Comparison of ENCODE assay signal across 1 cellular context in the genomic region with DNA sequence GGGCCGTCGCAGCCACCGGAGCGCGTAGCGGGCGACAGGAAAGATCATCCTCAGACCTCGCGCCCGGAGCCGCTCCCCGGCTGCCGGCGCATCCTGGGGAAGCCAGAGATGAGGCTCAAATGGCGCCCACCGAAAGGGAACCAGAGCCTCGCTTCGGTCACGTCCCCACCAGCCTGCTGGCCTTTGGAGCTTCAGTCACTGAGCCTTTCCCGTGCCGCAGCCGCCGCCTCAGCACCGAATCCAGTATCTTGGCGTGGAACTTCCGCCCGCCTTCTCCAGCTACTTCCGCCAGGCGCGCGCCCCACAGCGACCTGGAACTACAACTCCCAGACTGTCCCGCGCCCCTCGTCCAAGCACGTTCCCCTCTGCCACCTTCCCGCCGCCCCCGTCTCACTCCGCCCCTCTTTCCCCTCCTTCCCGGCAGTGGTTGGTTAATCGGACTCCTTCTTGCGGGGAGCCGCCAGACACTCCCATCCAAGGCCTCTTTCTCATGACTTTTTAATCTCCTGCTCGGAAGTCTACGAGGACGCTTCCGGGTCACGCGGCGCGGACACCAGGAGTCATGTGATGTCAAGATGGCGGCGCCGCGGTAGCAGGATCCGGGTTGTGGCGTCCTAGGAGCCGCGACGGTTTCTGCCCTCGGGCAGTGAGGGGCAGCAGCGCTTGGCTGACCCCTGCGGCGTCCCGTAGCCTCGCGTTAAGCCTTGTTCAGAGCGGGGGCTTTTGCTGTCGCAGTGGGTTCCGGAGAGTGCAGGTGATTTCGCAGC.
A peak's percentile ranks its signal among the peaks of the same experiment; 100 is the strongest.
TF ChIP-seq lines count a peak whose summit lies in the region.

A gene with protein sequence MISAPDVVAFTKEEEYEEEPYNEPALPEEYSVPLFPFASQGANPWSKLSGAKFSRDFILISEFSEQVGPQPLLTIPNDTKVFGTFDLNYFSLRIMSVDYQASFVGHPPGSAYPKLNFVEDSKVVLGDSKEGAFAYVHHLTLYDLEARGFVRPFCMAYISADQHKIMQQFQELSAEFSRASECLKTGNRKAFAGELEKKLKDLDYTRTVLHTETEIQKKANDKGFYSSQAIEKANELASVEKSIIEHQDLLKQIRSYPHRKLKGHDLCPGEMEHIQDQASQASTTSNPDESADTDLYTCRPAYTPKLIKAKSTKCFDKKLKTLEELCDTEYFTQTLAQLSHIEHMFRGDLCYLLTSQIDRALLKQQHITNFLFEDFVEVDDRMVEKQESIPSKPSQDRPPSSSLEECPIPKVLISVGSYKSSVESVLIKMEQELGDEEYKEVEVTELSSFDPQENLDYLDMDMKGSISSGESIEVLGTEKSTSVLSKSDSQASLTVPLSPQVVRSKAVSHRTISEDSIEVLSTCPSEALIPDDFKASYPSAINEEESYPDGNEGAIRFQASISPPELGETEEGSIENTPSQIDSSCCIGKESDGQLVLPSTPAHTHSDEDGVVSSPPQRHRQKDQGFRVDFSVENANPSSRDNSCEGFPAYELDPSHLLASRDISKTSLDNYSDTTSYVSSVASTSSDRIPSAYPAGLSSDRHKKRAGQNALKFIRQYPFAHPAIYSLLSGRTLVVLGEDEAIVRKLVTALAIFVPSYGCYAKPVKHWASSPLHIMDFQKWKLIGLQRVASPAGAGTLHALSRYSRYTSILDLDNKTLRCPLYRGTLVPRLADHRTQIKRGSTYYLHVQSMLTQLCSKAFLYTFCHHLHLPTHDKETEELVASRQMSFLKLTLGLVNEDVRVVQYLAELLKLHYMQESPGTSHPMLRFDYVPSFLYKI (plus strand): TSS at position 563 of the 767 bp plus-strand sequence. CDS start 497 bp downstream, outside the sequence.
A gene with protein sequence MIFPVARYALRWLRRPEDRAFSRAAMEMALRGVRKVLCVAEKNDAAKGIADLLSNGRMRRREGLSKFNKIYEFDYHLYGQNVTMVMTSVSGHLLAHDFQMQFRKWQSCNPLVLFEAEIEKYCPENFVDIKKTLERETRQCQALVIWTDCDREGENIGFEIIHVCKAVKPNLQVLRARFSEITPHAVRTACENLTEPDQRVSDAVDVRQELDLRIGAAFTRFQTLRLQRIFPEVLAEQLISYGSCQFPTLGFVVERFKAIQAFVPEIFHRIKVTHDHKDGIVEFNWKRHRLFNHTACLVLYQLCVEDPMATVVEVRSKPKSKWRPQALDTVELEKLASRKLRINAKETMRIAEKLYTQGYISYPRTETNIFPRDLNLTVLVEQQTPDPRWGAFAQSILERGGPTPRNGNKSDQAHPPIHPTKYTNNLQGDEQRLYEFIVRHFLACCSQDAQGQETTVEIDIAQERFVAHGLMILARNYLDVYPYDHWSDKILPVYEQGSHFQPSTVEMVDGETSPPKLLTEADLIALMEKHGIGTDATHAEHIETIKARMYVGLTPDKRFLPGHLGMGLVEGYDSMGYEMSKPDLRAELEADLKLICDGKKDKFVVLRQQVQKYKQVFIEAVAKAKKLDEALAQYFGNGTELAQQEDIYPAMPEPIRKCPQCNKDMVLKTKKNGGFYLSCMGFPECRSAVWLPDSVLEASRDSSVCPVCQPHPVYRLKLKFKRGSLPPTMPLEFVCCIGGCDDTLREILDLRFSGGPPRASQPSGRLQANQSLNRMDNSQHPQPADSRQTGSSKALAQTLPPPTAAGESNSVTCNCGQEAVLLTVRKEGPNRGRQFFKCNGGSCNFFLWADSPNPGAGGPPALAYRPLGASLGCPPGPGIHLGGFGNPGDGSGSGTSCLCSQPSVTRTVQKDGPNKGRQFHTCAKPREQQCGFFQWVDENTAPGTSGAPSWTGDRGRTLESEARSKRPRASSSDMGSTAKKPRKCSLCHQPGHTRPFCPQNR (minus strand): TSS at position 264 of the 767 bp plus-strand sequence. CDS start 216 bp downstream, at position 48.

TF ChIP-seq in HepG2, 621 proteins besides CTCF, POLR2A, EP300 and RAD21 (continued from another document and continues in another):
- TF ChIP-seq, protein P1, sequence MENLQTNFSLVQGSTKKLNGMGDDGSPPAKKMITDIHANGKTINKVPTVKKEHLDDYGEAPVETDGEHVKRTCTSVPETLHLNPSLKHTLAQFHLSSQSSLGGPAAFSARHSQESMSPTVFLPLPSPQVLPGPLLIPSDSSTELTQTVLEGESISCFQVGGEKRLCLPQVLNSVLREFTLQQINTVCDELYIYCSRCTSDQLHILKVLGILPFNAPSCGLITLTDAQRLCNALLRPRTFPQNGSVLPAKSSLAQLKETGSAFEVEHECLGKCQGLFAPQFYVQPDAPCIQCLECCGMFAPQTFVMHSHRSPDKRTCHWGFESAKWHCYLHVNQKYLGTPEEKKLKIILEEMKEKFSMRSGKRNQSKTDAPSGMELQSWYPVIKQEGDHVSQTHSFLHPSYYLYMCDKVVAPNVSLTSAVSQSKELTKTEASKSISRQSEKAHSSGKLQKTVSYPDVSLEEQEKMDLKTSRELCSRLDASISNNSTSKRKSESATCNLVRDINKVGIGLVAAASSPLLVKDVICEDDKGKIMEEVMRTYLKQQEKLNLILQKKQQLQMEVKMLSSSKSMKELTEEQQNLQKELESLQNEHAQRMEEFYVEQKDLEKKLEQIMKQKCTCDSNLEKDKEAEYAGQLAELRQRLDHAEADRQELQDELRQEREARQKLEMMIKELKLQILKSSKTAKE (CRISPR knock-in tag; IDR thresholded peaks at IDR 0.05; ENCODE audit: borderline replicate concordance), result no peak
- no peak for TF ChIP-seq KLF12 (CRISPR knock-in tag; IDR thresholded peaks at IDR 0.05; ENCODE audit: borderline replicate concordance)
- peak; percentile 95 for TF ChIP-seq CREM (IDR thresholded peaks at IDR 0.05)
- TF ChIP-seq CREM (CRISPR knock-in tag; IDR thresholded peaks at IDR 0.05), result no peak
- no peak for TF ChIP-seq ATRX (CRISPR knock-in tag; IDR thresholded peaks at IDR 0.05; ENCODE audit: borderline replicate concordance)
- peak; percentile 99 for TF ChIP-seq KDM5A (IDR thresholded peaks at IDR 0.05; ENCODE audit: borderline replicate concordance, low read length)
- TF ChIP-seq, protein P2, sequence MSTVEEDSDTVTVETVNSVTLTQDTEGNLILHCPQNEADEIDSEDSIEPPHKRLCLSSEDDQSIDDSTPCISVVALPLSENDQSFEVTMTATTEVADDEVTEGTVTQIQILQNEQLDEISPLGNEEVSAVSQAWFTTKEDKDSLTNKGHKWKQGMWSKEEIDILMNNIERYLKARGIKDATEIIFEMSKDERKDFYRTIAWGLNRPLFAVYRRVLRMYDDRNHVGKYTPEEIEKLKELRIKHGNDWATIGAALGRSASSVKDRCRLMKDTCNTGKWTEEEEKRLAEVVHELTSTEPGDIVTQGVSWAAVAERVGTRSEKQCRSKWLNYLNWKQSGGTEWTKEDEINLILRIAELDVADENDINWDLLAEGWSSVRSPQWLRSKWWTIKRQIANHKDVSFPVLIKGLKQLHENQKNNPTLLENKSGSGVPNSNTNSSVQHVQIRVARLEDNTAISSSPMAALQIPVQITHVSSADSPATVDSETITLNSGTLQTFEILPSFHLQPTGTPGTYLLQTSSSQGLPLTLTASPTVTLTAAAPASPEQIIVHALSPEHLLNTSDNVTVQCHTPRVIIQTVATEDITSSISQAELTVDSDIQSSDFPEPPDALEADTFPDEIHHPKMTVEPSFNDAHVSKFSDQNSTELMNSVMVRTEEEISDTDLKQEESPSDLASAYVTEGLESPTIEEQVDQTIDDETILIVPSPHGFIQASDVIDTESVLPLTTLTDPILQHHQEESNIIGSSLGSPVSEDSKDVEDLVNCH (CRISPR knock-in tag; IDR thresholded peaks at IDR 0.05), result no peak
- no peak for TF ChIP-seq IKZF4 (CRISPR knock-in tag; IDR thresholded peaks at IDR 0.05; ENCODE audit: borderline replicate concordance, low read depth, not compliant biosample characterization)
- TF ChIP-seq ZNF33B (CRISPR knock-in tag; IDR thresholded peaks at IDR 0.05), result peak; percentile 8; the same call in 1 of the 2 replicates
- 0 out of 2 replicates have a peak, but pooled peaks have one; percentile 2 for TF ChIP-seq TMF1 (CRISPR knock-in tag; IDR thresholded peaks at IDR 0.05; ENCODE audit: low read depth)
- TF ChIP-seq, protein P3, sequence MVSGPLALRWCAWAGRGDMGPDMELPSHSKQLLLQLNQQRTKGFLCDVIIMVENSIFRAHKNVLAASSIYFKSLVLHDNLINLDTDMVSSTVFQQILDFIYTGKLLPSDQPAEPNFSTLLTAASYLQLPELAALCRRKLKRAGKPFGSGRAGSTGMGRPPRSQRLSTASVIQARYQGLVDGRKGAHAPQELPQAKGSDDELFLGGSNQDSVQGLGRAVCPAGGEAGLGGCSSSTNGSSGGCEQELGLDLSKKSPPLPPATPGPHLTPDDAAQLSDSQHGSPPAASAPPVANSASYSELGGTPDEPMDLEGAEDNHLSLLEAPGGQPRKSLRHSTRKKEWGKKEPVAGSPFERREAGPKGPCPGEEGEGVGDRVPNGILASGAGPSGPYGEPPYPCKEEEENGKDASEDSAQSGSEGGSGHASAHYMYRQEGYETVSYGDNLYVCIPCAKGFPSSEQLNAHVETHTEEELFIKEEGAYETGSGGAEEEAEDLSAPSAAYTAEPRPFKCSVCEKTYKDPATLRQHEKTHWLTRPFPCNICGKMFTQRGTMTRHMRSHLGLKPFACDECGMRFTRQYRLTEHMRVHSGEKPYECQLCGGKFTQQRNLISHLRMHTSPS (CRISPR knock-in tag; IDR thresholded peaks at IDR 0.05; ENCODE audit: low read depth), result peak; percentile 30; the same call in 1 of the 2 replicates
- TF ChIP-seq, protein P4, sequence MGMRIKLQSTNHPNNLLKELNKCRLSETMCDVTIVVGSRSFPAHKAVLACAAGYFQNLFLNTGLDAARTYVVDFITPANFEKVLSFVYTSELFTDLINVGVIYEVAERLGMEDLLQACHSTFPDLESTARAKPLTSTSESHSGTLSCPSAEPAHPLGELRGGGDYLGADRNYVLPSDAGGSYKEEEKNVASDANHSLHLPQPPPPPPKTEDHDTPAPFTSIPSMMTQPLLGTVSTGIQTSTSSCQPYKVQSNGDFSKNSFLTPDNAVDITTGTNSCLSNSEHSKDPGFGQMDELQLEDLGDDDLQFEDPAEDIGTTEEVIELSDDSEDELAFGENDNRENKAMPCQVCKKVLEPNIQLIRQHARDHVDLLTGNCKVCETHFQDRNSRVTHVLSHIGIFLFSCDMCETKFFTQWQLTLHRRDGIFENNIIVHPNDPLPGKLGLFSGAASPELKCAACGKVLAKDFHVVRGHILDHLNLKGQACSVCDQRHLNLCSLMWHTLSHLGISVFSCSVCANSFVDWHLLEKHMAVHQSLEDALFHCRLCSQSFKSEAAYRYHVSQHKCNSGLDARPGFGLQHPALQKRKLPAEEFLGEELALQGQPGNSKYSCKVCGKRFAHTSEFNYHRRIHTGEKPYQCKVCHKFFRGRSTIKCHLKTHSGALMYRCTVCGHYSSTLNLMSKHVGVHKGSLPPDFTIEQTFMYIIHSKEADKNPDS (CRISPR knock-in tag; IDR thresholded peaks at IDR 0.05), result no peak
- no peak for TF ChIP-seq ZZZ3 (CRISPR knock-in tag; IDR thresholded peaks at IDR 0.05; ENCODE audit: borderline replicate concordance)
- TF ChIP-seq, protein P5, sequence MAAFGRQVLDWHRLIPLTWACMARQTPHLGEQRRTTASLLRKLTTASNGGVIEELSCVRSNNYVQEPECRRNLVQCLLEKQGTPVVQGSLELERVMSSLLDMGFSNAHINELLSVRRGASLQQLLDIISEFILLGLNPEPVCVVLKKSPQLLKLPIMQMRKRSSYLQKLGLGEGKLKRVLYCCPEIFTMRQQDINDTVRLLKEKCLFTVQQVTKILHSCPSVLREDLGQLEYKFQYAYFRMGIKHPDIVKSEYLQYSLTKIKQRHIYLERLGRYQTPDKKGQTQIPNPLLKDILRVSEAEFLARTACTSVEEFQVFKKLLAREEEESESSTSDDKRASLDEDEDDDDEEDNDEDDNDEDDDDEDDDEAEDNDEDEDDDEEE (CRISPR knock-in tag; IDR thresholded peaks at IDR 0.05), result peak; percentile 84; the same call in 1 of the 2 replicates
- TF ChIP-seq, protein P6, sequence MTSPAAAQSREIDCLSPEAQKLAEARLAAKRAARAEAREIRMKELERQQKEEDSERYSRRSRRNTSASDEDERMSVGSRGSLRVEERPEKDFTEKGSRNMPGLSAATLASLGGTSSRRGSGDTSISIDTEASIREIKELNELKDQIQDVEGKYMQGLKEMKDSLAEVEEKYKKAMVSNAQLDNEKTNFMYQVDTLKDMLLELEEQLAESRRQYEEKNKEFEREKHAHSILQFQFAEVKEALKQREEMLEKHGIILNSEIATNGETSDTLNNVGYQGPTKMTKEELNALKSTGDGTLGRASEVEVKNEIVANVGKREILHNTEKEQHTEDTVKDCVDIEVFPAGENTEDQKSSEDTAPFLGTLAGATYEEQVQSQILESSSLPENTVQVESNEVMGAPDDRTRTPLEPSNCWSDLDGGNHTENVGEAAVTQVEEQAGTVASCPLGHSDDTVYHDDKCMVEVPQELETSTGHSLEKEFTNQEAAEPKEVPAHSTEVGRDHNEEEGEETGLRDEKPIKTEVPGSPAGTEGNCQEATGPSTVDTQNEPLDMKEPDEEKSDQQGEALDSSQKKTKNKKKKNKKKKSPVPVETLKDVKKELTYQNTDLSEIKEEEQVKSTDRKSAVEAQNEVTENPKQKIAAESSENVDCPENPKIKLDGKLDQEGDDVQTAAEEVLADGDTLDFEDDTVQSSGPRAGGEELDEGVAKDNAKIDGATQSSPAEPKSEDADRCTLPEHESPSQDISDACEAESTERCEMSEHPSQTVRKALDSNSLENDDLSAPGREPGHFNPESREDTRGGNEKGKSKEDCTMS (CRISPR knock-in tag; conservative IDR thresholded peaks at IDR 0.05), result no peak
- TF ChIP-seq, protein P7, sequence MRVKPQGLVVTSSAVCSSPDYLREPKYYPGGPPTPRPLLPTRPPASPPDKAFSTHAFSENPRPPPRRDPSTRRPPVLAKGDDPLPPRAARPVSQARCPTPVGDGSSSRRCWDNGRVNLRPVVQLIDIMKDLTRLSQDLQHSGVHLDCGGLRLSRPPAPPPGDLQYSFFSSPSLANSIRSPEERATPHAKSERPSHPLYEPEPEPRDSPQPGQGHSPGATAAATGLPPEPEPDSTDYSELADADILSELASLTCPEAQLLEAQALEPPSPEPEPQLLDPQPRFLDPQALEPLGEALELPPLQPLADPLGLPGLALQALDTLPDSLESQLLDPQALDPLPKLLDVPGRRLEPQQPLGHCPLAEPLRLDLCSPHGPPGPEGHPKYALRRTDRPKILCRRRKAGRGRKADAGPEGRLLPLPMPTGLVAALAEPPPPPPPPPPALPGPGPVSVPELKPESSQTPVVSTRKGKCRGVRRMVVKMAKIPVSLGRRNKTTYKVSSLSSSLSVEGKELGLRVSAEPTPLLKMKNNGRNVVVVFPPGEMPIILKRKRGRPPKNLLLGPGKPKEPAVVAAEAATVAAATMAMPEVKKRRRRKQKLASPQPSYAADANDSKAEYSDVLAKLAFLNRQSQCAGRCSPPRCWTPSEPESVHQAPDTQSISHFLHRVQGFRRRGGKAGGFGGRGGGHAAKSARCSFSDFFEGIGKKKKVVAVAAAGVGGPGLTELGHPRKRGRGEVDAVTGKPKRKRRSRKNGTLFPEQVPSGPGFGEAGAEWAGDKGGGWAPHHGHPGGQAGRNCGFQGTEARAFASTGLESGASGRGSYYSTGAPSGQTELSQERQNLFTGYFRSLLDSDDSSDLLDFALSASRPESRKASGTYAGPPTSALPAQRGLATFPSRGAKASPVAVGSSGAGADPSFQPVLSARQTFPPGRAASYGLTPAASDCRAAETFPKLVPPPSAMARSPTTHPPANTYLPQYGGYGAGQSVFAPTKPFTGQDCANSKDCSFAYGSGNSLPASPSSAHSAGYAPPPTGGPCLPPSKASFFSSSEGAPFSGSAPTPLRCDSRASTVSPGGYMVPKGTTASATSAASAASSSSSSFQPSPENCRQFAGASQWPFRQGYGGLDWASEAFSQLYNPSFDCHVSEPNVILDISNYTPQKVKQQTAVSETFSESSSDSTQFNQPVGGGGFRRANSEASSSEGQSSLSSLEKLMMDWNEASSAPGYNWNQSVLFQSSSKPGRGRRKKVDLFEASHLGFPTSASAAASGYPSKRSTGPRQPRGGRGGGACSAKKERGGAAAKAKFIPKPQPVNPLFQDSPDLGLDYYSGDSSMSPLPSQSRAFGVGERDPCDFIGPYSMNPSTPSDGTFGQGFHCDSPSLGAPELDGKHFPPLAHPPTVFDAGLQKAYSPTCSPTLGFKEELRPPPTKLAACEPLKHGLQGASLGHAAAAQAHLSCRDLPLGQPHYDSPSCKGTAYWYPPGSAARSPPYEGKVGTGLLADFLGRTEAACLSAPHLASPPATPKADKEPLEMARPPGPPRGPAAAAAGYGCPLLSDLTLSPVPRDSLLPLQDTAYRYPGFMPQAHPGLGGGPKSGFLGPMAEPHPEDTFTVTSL (CRISPR knock-in tag; IDR thresholded peaks at IDR 0.05; ENCODE audit: borderline replicate concordance), result no peak
- TF ChIP-seq GZF1 (CRISPR knock-in tag; IDR thresholded peaks at IDR 0.05), result peak; percentile 49; the same call in 1 of the 2 replicates
- no peak for TF ChIP-seq ZNF547 (CRISPR knock-in tag; IDR thresholded peaks at IDR 0.05)
- no peak for TF ChIP-seq RFX1 (IDR thresholded peaks at IDR 0.05)
